22 cellular contexts compared by ENCODE assay signal in the genomic region with DNA sequence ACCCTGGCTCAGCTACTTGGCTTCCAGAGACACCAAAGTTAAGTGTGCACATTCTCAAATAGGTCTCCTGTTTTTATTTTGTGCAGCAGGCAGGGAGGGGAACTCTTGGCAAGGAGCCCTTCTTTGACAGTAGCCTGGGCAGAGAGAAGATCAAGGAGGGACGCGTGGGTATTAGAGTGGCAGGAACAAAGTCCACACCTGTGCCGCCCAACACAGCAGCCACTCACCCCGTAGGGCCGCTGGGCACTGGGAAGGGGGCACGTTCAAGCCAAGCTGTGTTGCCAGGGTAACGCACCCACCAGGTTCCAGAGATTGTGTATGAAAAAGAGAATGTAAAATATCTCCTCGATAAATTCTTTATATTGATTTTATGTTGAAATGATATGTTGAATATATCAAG.
DNase-seq lines count a peak whose midpoint lies in the region; ATAC-seq, FAIRE-seq and TF ChIP-seq lines count a peak whose summit lies in the region.
"Had no signal": no experiment of that assay in that cellular context is flagged by ENCODE, and none has a peak within 500 bp of the region (broad histone marks: within the 10 kb centered on the region; RNA-seq: fewer than 3 reads in every experiment).

No MANE protein-coding gene starts in this region.

- H3K4me1 Mint-ChIP-seq in astrocyte (ENCODE audit: low read depth, unreplicated experiment): peaks cover 28% of the 10 kb centered on the region
- H3K4me1 Mint-ChIP-seq in endothelial cell (ENCODE audit: unreplicated experiment): peaks cover 37% of the 10 kb centered on the region
- H3K4me1 Mint-ChIP-seq: activated CD4-positive, alpha-beta T cell treated with anti-CD3 and anti-CD28 coated beads for 36 hours; activated naive CD8-positive, alpha-beta T cell treated with anti-CD3 and anti-CD28 coated beads for 36 hours had no signal

- H3K27me3 ChIP-seq in astrocyte (ENCODE audit: insufficient read depth, low read length): peaks cover 2% of the 10 kb centered on the region
- H3K27me3 ChIP-seq: upper lobe of right lung had no signal

- H3K27ac ChIP-seq in A549 (peak overlapping the region; percentile 86 to 88), astrocyte (ENCODE audit: low read depth, low read length) (no peak overlapping the region)

- H4K20me1 ChIP-seq in astrocyte (ENCODE audit: insufficient read depth, low read length): no peaks in the 10 kb centered on the region

- TF ChIP-seq RAD21 in A549 (conservative IDR thresholded peaks at IDR 0.05 in 1 of 2, IDR thresholded peaks at IDR 0.05 in 1 of 2): no peak

- TF ChIP-seq POLR2A in A549 (IDR thresholded peaks at IDR 0.05; ENCODE audit: low read length): no peak

- H3K9me3 ChIP-seq in A549 (no peaks in the 10 kb centered on the region), astrocyte (ENCODE audit: insufficient read depth, low read depth, low read length) (no peaks in the 10 kb centered on the region)
- H3K9me3 ChIP-seq: esophagus squamous epithelium, upper lobe of right lung had no signal

- peak overlapping the region; percentile 87 for H3K27ac Mint-ChIP-seq in astrocyte (ENCODE audit: unreplicated experiment)
- H3K27ac Mint-ChIP-seq in endothelial cell (ENCODE audit: unreplicated experiment): no peak overlapping the region
- H3K27ac Mint-ChIP-seq: activated CD4-positive, alpha-beta T cell treated with anti-CD3 and anti-CD28 coated beads for 36 hours; activated naive CD8-positive, alpha-beta T cell treated with anti-CD3 and anti-CD28 coated beads for 36 hours; natural killer cell had no signal

- TF ChIP-seq CTCF in A549 (IDR thresholded peaks at IDR 0.05) (no peak), astrocyte (IDR thresholded peaks at IDR 0.05; ENCODE audit: insufficient read depth, low read depth, low read length) (no peak), endothelial cell (IDR thresholded peaks at IDR 0.05; ENCODE audit: unreplicated experiment) (no peak)

- H3K9me3 Mint-ChIP-seq in astrocyte (ENCODE audit: unreplicated experiment) (peaks cover 5% of the 10 kb centered on the region), endothelial cell (ENCODE audit: unreplicated experiment) (no peaks in the 10 kb centered on the region)
- H3K9me3 Mint-ChIP-seq: activated naive CD8-positive, alpha-beta T cell treated with anti-CD3 and anti-CD28 coated beads for 36 hours had no signal

- TF ChIP-seq EP300 in A549 (IDR thresholded peaks at IDR 0.05): no peak

- DNase-seq in A549 (ENCODE audit: low read depth in 1 of 2, low spot score in 1 of 2) (no peak), G401 (ENCODE audit: low spot score) (peak; percentile 9), astrocyte (ENCODE audit: low read depth) (no peak), mucosa of gallbladder (ENCODE audit: low spot score) (peak; percentile 41), endothelial cell (ENCODE audit: low spot score) (no peak)
- no peak for DNase-seq in activated CD4-positive, alpha-beta T cell treated with anti-CD3 and anti-CD28 coated beads, Interleukin-2, amount 50 U/mL, for 48 hours
- DNase-seq: activated CD4-positive, alpha-beta T cell treated with anti-CD3 and anti-CD28 coated beads for 36 hours; activated CD8-positive, alpha-beta memory T cell treated with anti-CD3 and anti-CD28 coated beads for 24 hours; activated effector memory CD4-positive, alpha-beta T cell treated with Interleukin-2 at 50 U/mL for 16 hours; activated naive CD8-positive, alpha-beta T cell treated with anti-CD3 and anti-CD28 coated beads for 36 hours; aorta; cortex of kidney; esophagus squamous epithelium; foreskin melanocyte; midbrain; natural killer cell; NCI-H1092; NCI-H187 treated with DMSO at 0.1 percent for 48 hours; stimulated activated CD4-positive, alpha-beta T cell treated with anti-CD3 and anti-CD28 coated beads, Interleukin-2, amount 100 ng/mL, for 24 hours; upper lobe of right lung had no signal

- H3K4me1 ChIP-seq in A549 (peaks cover 51% of the 10 kb centered on the region), astrocyte (ENCODE audit: insufficient read depth, low read length) (peaks cover 22% of the 10 kb centered on the region)

- 57% methylated on average over 8 of the region's 8 CpGs for WGBS in A549 (ENCODE audit: missing lambda C conversion rate)

- no peak overlapping the region for H2AFZ ChIP-seq in astrocyte (ENCODE audit: low read depth, low read length)

- POLR2A ChIA-PET in A549 (lab: Yijun Ruan, JAX): no interaction called here

- H3K4me3 Mint-ChIP-seq in astrocyte (ENCODE audit: unreplicated experiment): no peak overlapping the region
- no peak overlapping the region for H3K4me3 Mint-ChIP-seq in endothelial cell (ENCODE audit: unreplicated experiment)
- H3K4me3 Mint-ChIP-seq: activated CD4-positive, alpha-beta T cell treated with anti-CD3 and anti-CD28 coated beads for 36 hours; activated naive CD8-positive, alpha-beta T cell treated with anti-CD3 and anti-CD28 coated beads for 36 hours; natural killer cell had no signal

- peak overlapping the region; percentile 80 for H3K4me2 ChIP-seq in A549
- no peak overlapping the region for H3K4me2 ChIP-seq in astrocyte (ENCODE audit: low read length)

- H3K27me3 Mint-ChIP-seq in astrocyte (ENCODE audit: low read depth, unreplicated experiment) (peaks cover 2% of the 10 kb centered on the region), endothelial cell (ENCODE audit: unreplicated experiment) (peaks cover 3% of the 10 kb centered on the region)

- H3K36me3 Mint-ChIP-seq in astrocyte (ENCODE audit: low read depth, unreplicated experiment) (no peaks in the 10 kb centered on the region), endothelial cell (ENCODE audit: low read depth, unreplicated experiment) (no peaks in the 10 kb centered on the region)
- H3K36me3 Mint-ChIP-seq: activated naive CD8-positive, alpha-beta T cell treated with anti-CD3 and anti-CD28 coated beads for 36 hours; natural killer cell had no signal

- ATAC-seq in A549 (no peak), GM18520 (IDR thresholded peaks at IDR 0.05; ENCODE audit: unreplicated experiment) (no peak), HG03342 (IDR thresholded peaks at IDR 0.05; ENCODE audit: unreplicated experiment) (no peak)
- ATAC-seq: activated CD4-positive, alpha-beta T cell treated with anti-CD3 and anti-CD28 coated beads for 36 hours; natural killer cell had no signal

- no peak overlapping the region for H3K9ac ChIP-seq in astrocyte (ENCODE audit: low read length)

- H3K4me3 ChIP-seq in A549 (peak overlapping the region; percentile 22; the same call in 1 of the 3 replicates), astrocyte (ENCODE audit: insufficient read depth, low read depth, low read length) (no peak overlapping the region)
- H3K4me3 ChIP-seq: upper lobe of right lung had no signal

- CTCF ChIA-PET in A549 (lab: Yijun Ruan, JAX): interaction anchor here (1.0 to 3.2 kb wide), 6 partner anchors 18 to 288 kb away, joined by 3 to 14 read pairs (median 3); no protein-coding TSS in a partner anchor

- no peaks in the 10 kb centered on the region for H3K36me3 ChIP-seq in astrocyte (ENCODE audit: insufficient read depth, low read length)
- H3K36me3 ChIP-seq: esophagus squamous epithelium, upper lobe of right lung had no signal

- in situ Hi-C loops in G401 (cut with HindIII; ENCODE audit: low sequenced_read_pairs): no loop called here

- H3K79me2 ChIP-seq in astrocyte (ENCODE audit: insufficient read depth, low read length): no peaks in the 10 kb centered on the region

- FAIRE-seq in A549 (lab: Jason Lieb, UNC): no peak
- FAIRE-seq in astrocyte (lab: Jason Lieb, UNC): no peak

TF ChIP-seq in A549, 52 proteins besides CTCF, POLR2A, EP300 and RAD21:
- TF ChIP-seq BHLHE40 (IDR thresholded peaks at IDR 0.05; ENCODE audit: low read depth, low read length) (no peak), ESRRA (IDR thresholded peaks at IDR 0.05; ENCODE audit: borderline replicate concordance, low read length) (no peak), CBX8 (IDR thresholded peaks at IDR 0.05) (no peak), RARB (CRISPR knock-in tag; IDR thresholded peaks at IDR 0.05) (no peak), PHF8 (IDR thresholded peaks at IDR 0.05; ENCODE audit: borderline replicate concordance, low read depth) (no peak), RCOR1 (IDR thresholded peaks at IDR 0.05; ENCODE audit: low read depth, low read length) (no peak)
- TF ChIP-seq, protein P1, sequence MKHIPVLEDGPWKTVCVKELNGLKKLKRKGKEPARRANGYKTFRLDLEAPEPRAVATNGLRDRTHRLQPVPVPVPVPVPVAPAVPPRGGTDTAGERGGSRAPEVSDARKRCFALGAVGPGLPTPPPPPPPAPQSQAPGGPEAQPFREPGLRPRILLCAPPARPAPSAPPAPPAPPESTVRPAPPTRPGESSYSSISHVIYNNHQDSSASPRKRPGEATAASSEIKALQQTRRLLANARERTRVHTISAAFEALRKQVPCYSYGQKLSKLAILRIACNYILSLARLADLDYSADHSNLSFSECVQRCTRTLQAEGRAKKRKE (CRISPR knock-in tag; IDR thresholded peaks at IDR 0.05; ENCODE audit: low read depth): no peak
- TF ChIP-seq, protein P2, sequence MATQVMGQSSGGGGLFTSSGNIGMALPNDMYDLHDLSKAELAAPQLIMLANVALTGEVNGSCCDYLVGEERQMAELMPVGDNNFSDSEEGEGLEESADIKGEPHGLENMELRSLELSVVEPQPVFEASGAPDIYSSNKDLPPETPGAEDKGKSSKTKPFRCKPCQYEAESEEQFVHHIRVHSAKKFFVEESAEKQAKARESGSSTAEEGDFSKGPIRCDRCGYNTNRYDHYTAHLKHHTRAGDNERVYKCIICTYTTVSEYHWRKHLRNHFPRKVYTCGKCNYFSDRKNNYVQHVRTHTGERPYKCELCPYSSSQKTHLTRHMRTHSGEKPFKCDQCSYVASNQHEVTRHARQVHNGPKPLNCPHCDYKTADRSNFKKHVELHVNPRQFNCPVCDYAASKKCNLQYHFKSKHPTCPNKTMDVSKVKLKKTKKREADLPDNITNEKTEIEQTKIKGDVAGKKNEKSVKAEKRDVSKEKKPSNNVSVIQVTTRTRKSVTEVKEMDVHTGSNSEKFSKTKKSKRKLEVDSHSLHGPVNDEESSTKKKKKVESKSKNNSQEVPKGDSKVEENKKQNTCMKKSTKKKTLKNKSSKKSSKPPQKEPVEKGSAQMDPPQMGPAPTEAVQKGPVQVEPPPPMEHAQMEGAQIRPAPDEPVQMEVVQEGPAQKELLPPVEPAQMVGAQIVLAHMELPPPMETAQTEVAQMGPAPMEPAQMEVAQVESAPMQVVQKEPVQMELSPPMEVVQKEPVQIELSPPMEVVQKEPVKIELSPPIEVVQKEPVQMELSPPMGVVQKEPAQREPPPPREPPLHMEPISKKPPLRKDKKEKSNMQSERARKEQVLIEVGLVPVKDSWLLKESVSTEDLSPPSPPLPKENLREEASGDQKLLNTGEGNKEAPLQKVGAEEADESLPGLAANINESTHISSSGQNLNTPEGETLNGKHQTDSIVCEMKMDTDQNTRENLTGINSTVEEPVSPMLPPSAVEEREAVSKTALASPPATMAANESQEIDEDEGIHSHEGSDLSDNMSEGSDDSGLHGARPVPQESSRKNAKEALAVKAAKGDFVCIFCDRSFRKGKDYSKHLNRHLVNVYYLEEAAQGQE (IDR thresholded peaks at IDR 0.05): no peak

Comparison
In these comparisons a context has a peak if more than half of its experiments do, and no peak if none do; other contexts are left out.
1. DNase-seq: peak in G401 (single experiment) and mucosa of gallbladder (single experiment); none in A549 (0 of 2), astrocyte (single experiment), activated CD4-positive, alpha-beta T cell treated with anti-CD3 and anti-CD28 coated beads, Interleukin-2, amount 50 U/mL, for 48 hours (0 of 2) and endothelial cell (single experiment).